In genomic region chr15:69497634-69498033, GRCh38 we compare ENCODE assay signal across 21 cellular contexts. TPM values are rescaled to one million over a fixed set of nuclear protein-coding genes. Genes with fewer than 3 reads are reported as not detected.
DNase-seq lines count a peak whose midpoint lies in the region; ATAC-seq and TF ChIP-seq lines count a peak whose summit lies in the region.
"Had no signal": no experiment of that assay in that cellular context is flagged by ENCODE, and none has a peak within 500 bp of the region (broad histone marks: within the 10 kb centered on the region; RNA-seq: fewer than 3 reads in every experiment).

No MANE protein-coding gene starts in this region.

- H3K36me3 Mint-ChIP-seq in activated CD8-positive, alpha-beta T cell treated with anti-CD3 and anti-CD28 coated beads for 36 hours (ENCODE audit: low read depth), result no peaks in the 10 kb centered on the region
- no peaks in the 10 kb centered on the region for H3K36me3 Mint-ChIP-seq in activated CD8-positive, alpha-beta T cell treated with anti-CD3 and anti-CD28 coated beads, Interleukin-2, amount 10 ng/mL, durations not matched to agents 7 days and 5 days (ENCODE audit: low read depth)
- H3K36me3 Mint-ChIP-seq in endodermal cell (ENCODE audit: low read depth), result no peaks in the 10 kb centered on the region
- H3K36me3 Mint-ChIP-seq: CD4-positive, alpha-beta memory T cell had no signal

- peaks cover 1% of the 10 kb centered on the region for H3K9me3 ChIP-seq in endodermal cell (ENCODE audit: control insufficient read depth, low read length)
- H3K9me3 ChIP-seq: BLaER1, SJSA1 had no signal

- no peak overlapping the region for H3K4me3 Mint-ChIP-seq in activated CD8-positive, alpha-beta T cell treated with anti-CD3 and anti-CD28 coated beads for 36 hours
- no peak overlapping the region for H3K4me3 Mint-ChIP-seq in activated CD8-positive, alpha-beta T cell treated with anti-CD3 and anti-CD28 coated beads, Interleukin-2, amount 10 ng/mL, durations not matched to agents 7 days and 5 days
- H3K4me3 Mint-ChIP-seq in endodermal cell, result no peak overlapping the region

- H3K27me3 Mint-ChIP-seq in activated CD8-positive, alpha-beta T cell treated with anti-CD3 and anti-CD28 coated beads for 36 hours, result no peaks in the 10 kb centered on the region
- H3K27me3 Mint-ChIP-seq in activated CD8-positive, alpha-beta T cell treated with anti-CD3 and anti-CD28 coated beads, Interleukin-2, amount 10 ng/mL, durations not matched to agents 7 days and 5 days (ENCODE audit: low read depth), result peaks cover 6% of the 10 kb centered on the region
- peaks cover 8% of the 10 kb centered on the region for H3K27me3 Mint-ChIP-seq in endodermal cell (ENCODE audit: insufficient read depth)
- H3K27me3 Mint-ChIP-seq: CD4-positive, alpha-beta memory T cell had no signal

- ATAC-seq in activated CD8-positive, alpha-beta T cell treated with anti-CD3 and anti-CD28 coated beads for 36 hours, result peak; percentile 75
- ATAC-seq in activated CD8-positive, alpha-beta T cell treated with anti-CD3 and anti-CD28 coated beads, Interleukin-2, amount 10 ng/mL, durations not matched to agents 7 days and 5 days, result no peak
- peak; percentile 59 for ATAC-seq in stimulated activated naive CD8-positive, alpha-beta T cell treated with anti-CD3 and anti-CD28 coated beads, Interleukin-15, Interleukin-2, amounts not matched to agents 100 U/mL and 50 U/mL, for 24 hours
- ATAC-seq in GM18505 (IDR thresholded peaks at IDR 0.05; ENCODE audit: unreplicated experiment), result no peak
- ATAC-seq: HCT116 had no signal

- POLR2A ChIA-PET in activated CD8-positive, alpha-beta T cell treated with anti-CD3 and anti-CD28 coated beads for 36 hours (lab: Charles Lee), result no interaction called here
- POLR2A ChIA-PET in activated CD8-positive, alpha-beta T cell treated with anti-CD3 and anti-CD28 coated beads, Interleukin-2, amount 10 ng/mL, durations not matched to agents 7 days and 5 days (lab: Charles Lee), result no interaction called here

- WGBS in endodermal cell (ENCODE audit: insufficient coverage in 1 of 2, insufficient read length in 1 of 2), 2 experiments, result 91 to 100% methylated on average over 1 to 2 of the region's 2 CpGs

- no peak for TF ChIP-seq CTCF in activated CD8-positive, alpha-beta T cell treated with anti-CD3 and anti-CD28 coated beads for 36 hours (IDR thresholded peaks at IDR 0.05)
- TF ChIP-seq CTCF in endodermal cell (conservative IDR thresholded peaks at IDR 0.05), result no peak

- H3K9ac ChIP-seq in endodermal cell (ENCODE audit: extremely low read depth, low read length, poor library complexity, severe bottlenecking), result no peak overlapping the region
- H3K9ac ChIP-seq: BLaER1 had no signal

- no peaks in the 10 kb centered on the region for H3K36me3 ChIP-seq in endodermal cell (ENCODE audit: control insufficient read depth, insufficient read depth, low read length)
- H3K36me3 ChIP-seq: BLaER1, SJSA1 had no signal

- peaks cover 5% of the 10 kb centered on the region for H3K27me3 ChIP-seq in endodermal cell (ENCODE audit: control insufficient read depth, insufficient read depth, low read length, poor library complexity, severe bottlenecking)
- H3K27me3 ChIP-seq: BLaER1, SJSA1 had no signal

- DNase-seq in activated CD8-positive, alpha-beta T cell treated with anti-CD3 and anti-CD28 coated beads for 36 hours, result peak; percentile 23
- DNase-seq in activated CD8-positive, alpha-beta T cell treated with anti-CD3 and anti-CD28 coated beads, Interleukin-2, amount 10 ng/mL, durations not matched to agents 7 days and 5 days, result no peak
- DNase-seq in NCI-H69 (lab: John Stamatoyannopoulos, UW) (peak; percentile 57), endodermal cell (peak; percentile 26), kidney tubule cell (ENCODE audit: low spot score) (no peak)
- no peak for DNase-seq in stimulated activated naive CD8-positive, alpha-beta T cell treated with anti-CD3 and anti-CD28 coated beads, Interleukin-15, Interleukin-2, amounts not matched to agents 100 U/mL and 50 U/mL, for 24 hours
- DNase-seq: CD4-positive, alpha-beta memory T cell; DMS153; GF-D8; GOT3; Kasumi-1; MM.1S; NCI-H1092 treated with DMSO at 0.1 percent for 48 hours; NCI-H146; NCI-H2029 treated with DMSO at 0.1 percent for 48 hours; NCI-H2171; NCI-H748 treated with DMSO at 0.1 percent for 48 hours had no signal

- peak overlapping the region; percentile 4 for H3K27ac Mint-ChIP-seq in activated CD8-positive, alpha-beta T cell treated with anti-CD3 and anti-CD28 coated beads for 36 hours
- H3K27ac Mint-ChIP-seq in activated CD8-positive, alpha-beta T cell treated with anti-CD3 and anti-CD28 coated beads, Interleukin-2, amount 10 ng/mL, durations not matched to agents 7 days and 5 days, result no peak overlapping the region
- no peak overlapping the region for H3K27ac Mint-ChIP-seq in endodermal cell

- intact Hi-C loops in activated CD8-positive, alpha-beta T cell treated with anti-CD3 and anti-CD28 coated beads for 36 hours (cut with micrococcal nuclease), result no loop called here

- no peak overlapping the region for H3K27ac ChIP-seq in endodermal cell (ENCODE audit: low read depth, low read length)
- H3K27ac ChIP-seq: BLaER1, SJSA1 had no signal

- no peaks in the 10 kb centered on the region for H3K9me3 Mint-ChIP-seq in activated CD8-positive, alpha-beta T cell treated with anti-CD3 and anti-CD28 coated beads for 36 hours
- H3K9me3 Mint-ChIP-seq in activated CD8-positive, alpha-beta T cell treated with anti-CD3 and anti-CD28 coated beads, Interleukin-2, amount 10 ng/mL, durations not matched to agents 7 days and 5 days (ENCODE audit: insufficient read depth), result no peaks in the 10 kb centered on the region
- no peaks in the 10 kb centered on the region for H3K9me3 Mint-ChIP-seq in endodermal cell
- H3K9me3 Mint-ChIP-seq: CD4-positive, alpha-beta memory T cell had no signal

- TF ChIP-seq POLR2A in GM18505 (IDR thresholded peaks at IDR 0.05; ENCODE audit: borderline replicate concordance, extremely low read depth, insufficient read depth, insufficient read length), result no peak

- CTCF ChIA-PET in activated CD8-positive, alpha-beta T cell treated with anti-CD3 and anti-CD28 coated beads for 36 hours (lab: Charles Lee), result interaction anchor here (0.6 kb wide), 1 partner anchor 20 kb away, joined by 3 read pairs; no protein-coding TSS in a partner anchor
- CTCF ChIA-PET in activated CD8-positive, alpha-beta T cell treated with anti-CD3 and anti-CD28 coated beads, Interleukin-2, amount 10 ng/mL, durations not matched to agents 7 days and 5 days (lab: Charles Lee), result no interaction called here

- H3K4me1 ChIP-seq in endodermal cell (ENCODE audit: control insufficient read depth, insufficient read depth, low read length), result no peaks in the 10 kb centered on the region
- H3K4me1 ChIP-seq: BLaER1, SJSA1 had no signal

- H3K4me3 ChIP-seq in endodermal cell (ENCODE audit: low read length), result no peak overlapping the region
- H3K4me3 ChIP-seq: BLaER1, SJSA1 had no signal

- H3K4me1 Mint-ChIP-seq in activated CD8-positive, alpha-beta T cell treated with anti-CD3 and anti-CD28 coated beads for 36 hours (ENCODE audit: low read depth), result peaks cover 7% of the 10 kb centered on the region
- peaks cover 11% of the 10 kb centered on the region for H3K4me1 Mint-ChIP-seq in activated CD8-positive, alpha-beta T cell treated with anti-CD3 and anti-CD28 coated beads, Interleukin-2, amount 10 ng/mL, durations not matched to agents 7 days and 5 days (ENCODE audit: low read depth)
- H3K4me1 Mint-ChIP-seq in endodermal cell, result peaks cover 3% of the 10 kb centered on the region
- H3K4me1 Mint-ChIP-seq: CD4-positive, alpha-beta memory T cell had no signal

RNA-seq across cellular contexts. Expression of gene RPLP1, which starts 45.0 kb away (rescaled TPM):
- total RNA-seq in activated CD8-positive, alpha-beta T cell treated with anti-CD3 and anti-CD28 coated beads for 36 hours, result 1,000 to 10,000 TPM; 2,583 to 2,701 TPM
- total RNA-seq in activated CD8-positive, alpha-beta T cell treated with anti-CD3 and anti-CD28 coated beads, Interleukin-2, amount 10 ng/mL, durations not matched to agents 7 days and 5 days, result 1,000 to 10,000 TPM; 1,664 to 1,767 TPM
- total RNA-seq in endodermal cell, result 1,000 to 10,000 TPM; 1,560 to 1,563 TPM
- polyA plus RNA-seq in endodermal cell (2013, experiment 1 of 2), result 2,242 TPM
- 2,014 TPM for polyA plus RNA-seq in endodermal cell (2013, experiment 2 of 2)

Comparison
In these comparisons a context has a peak if more than half of its experiments do, and no peak if none do; other contexts are left out.
1. ATAC-seq: peak in activated CD8-positive, alpha-beta T cell treated with anti-CD3 and anti-CD28 coated beads for 36 hours (single experiment) and stimulated activated naive CD8-positive, alpha-beta T cell treated with anti-CD3 and anti-CD28 coated beads, Interleukin-15, Interleukin-2, amounts not matched to agents 100 U/mL and 50 U/mL, for 24 hours (single experiment); none in activated CD8-positive, alpha-beta T cell treated with anti-CD3 and anti-CD28 coated beads, Interleukin-2, amount 10 ng/mL, durations not matched to agents 7 days and 5 days (single experiment) and GM18505 (single experiment).
2. DNase-seq: peak in activated CD8-positive, alpha-beta T cell treated with anti-CD3 and anti-CD28 coated beads for 36 hours (single experiment), NCI-H69 (single experiment) and endodermal cell (single experiment); none in activated CD8-positive, alpha-beta T cell treated with anti-CD3 and anti-CD28 coated beads, Interleukin-2, amount 10 ng/mL, durations not matched to agents 7 days and 5 days (single experiment), stimulated activated naive CD8-positive, alpha-beta T cell treated with anti-CD3 and anti-CD28 coated beads, Interleukin-15, Interleukin-2, amounts not matched to agents 100 U/mL and 50 U/mL, for 24 hours (single experiment) and kidney tubule cell (single experiment).